Comparison of ENCODE assay signal across 9 cellular contexts in the genomic region with DNA sequence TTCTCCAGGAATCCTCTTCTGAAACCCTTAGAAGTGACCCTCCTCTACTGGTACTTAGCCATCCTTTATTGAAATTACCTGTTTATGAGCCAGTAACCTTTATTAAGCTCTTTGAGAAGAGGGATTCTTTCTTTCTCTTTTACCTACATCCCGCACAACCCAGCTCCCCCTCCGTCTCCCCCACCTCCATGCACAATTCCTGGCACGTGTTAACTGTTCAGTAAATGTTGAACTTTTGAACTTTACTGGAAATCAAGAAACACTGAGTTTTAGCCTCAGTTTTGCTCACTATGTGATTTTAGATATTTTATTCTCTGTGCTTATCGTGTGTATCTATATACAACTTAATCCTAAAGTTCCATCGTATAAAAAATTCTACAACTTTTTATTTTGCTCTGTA. TPM values are rescaled to one million over a fixed set of nuclear protein-coding genes. Genes with fewer than 3 reads are reported as not detected.
DNase-seq lines count a peak whose midpoint lies in the region; ATAC-seq and TF ChIP-seq lines count a peak whose summit lies in the region.
"Had no signal": no experiment of that assay in that cellular context is flagged by ENCODE, and none has a peak within 500 bp of the region (broad histone marks: within the 10 kb centered on the region; RNA-seq: fewer than 3 reads in every experiment).

No MANE protein-coding gene starts in this region.

- H3K4me3 Mint-ChIP-seq in activated CD4-positive, alpha-beta T cell treated with anti-CD3 and anti-CD28 coated beads, Interleukin-2, amount 10 ng/mL, durations not matched to agents 24 days and 14 days: peak overlapping the region; percentile 95
- H3K4me3 Mint-ChIP-seq in activated CD8-positive, alpha-beta T cell treated with anti-CD3 and anti-CD28 coated beads for 36 hours: peak overlapping the region; percentile 89

- H3K27ac ChIP-seq in iPS-20b (ENCODE audit: low read length) (no peak overlapping the region), thoracic aorta (peak overlapping the region in 1 of 2 donors; percentile 0)

- H3K27ac Mint-ChIP-seq in activated CD4-positive, alpha-beta T cell treated with anti-CD3 and anti-CD28 coated beads, Interleukin-2, amount 10 ng/mL, durations not matched to agents 24 days and 14 days: peak overlapping the region; percentile 64
- peak overlapping the region; percentile 100 for H3K27ac Mint-ChIP-seq in activated CD8-positive, alpha-beta T cell treated with anti-CD3 and anti-CD28 coated beads for 36 hours

- H3K4me3 ChIP-seq in iPS-20b (ENCODE audit: low read length) (peak overlapping the region; percentile 80), thoracic aorta (peak overlapping the region; percentile 82)

- ATAC-seq in activated CD8-positive, alpha-beta T cell treated with anti-CD3 and anti-CD28 coated beads for 36 hours: no peak
- ATAC-seq in thoracic aorta (ENCODE audit: insufficient number of reproducible peaks, low FRiP score, low read depth): no peak

- no peak for TF ChIP-seq CTCF in activated CD8-positive, alpha-beta T cell treated with anti-CD3 and anti-CD28 coated beads for 36 hours (IDR thresholded peaks at IDR 0.05)
- no peak for TF ChIP-seq CTCF in thoracic aorta (IDR thresholded peaks at IDR 0.05)

- CTCF ChIA-PET in activated CD8-positive, alpha-beta T cell treated with anti-CD3 and anti-CD28 coated beads for 36 hours (lab: Charles Lee): interaction anchor here (1.4 kb wide), 1 partner anchor 98 kb away, joined by 5 read pairs; no protein-coding TSS in a partner anchor

- POLR2A ChIA-PET in activated CD8-positive, alpha-beta T cell treated with anti-CD3 and anti-CD28 coated beads for 36 hours (lab: Charles Lee): no interaction called here

- peak overlapping the region; percentile 35; the same call in 1 of the 2 replicates for H3K9ac ChIP-seq in iPS-20b (ENCODE audit: low read depth, low read length)

- H3K27me3 Mint-ChIP-seq in activated CD4-positive, alpha-beta T cell treated with anti-CD3 and anti-CD28 coated beads, Interleukin-2, amount 10 ng/mL, durations not matched to agents 24 days and 14 days: no peaks in the 10 kb centered on the region
- H3K27me3 Mint-ChIP-seq in activated CD8-positive, alpha-beta T cell treated with anti-CD3 and anti-CD28 coated beads for 36 hours: no peaks in the 10 kb centered on the region

- H3K4me1 ChIP-seq in iPS-20b (ENCODE audit: insufficient read depth, low read length) (peaks cover 4% of the 10 kb centered on the region; the same call in 1 of the 2 replicates), thoracic aorta (ENCODE audit: control insufficient read depth in 1 of 2, low read depth in 2 of 2) (peaks cover 23 to 33% of the 10 kb centered on the region in 2 donors)

- peaks cover 45% of the 10 kb centered on the region for H3K4me1 Mint-ChIP-seq in activated CD4-positive, alpha-beta T cell treated with anti-CD3 and anti-CD28 coated beads, Interleukin-2, amount 10 ng/mL, durations not matched to agents 24 days and 14 days
- H3K4me1 Mint-ChIP-seq in activated CD8-positive, alpha-beta T cell treated with anti-CD3 and anti-CD28 coated beads for 36 hours (ENCODE audit: low read depth): peaks cover 45% of the 10 kb centered on the region

- no peak for DNase-seq in activated CD4-positive, alpha-beta T cell treated with anti-CD3 and anti-CD28 coated beads, Interleukin-2, amount 10 ng/mL, durations not matched to agents 24 days and 14 days
- no peak for DNase-seq in activated CD4-positive, alpha-beta T cell treated with anti-CD3 and anti-CD28 coated beads, Interleukin-2, amount 50 U/mL, for 48 hours
- no peak for DNase-seq in activated CD8-positive, alpha-beta T cell treated with anti-CD3 and anti-CD28 coated beads for 36 hours
- DNase-seq in thoracic aorta (ENCODE audit: low spot score) (no peak), NCI-H2171 treated with DMSO at 0.1 percent for 48 hours (lab: John Stamatoyannopoulos, UW) (no peak), dedifferentiated amniotic fluid mesenchymal stem cell (ENCODE audit: extremely low spot score) (no peak), KG1 (lab: John Stamatoyannopoulos, UW) (no peak)
- DNase-seq: NCI-H1092 had no signal

- 0 out of 2 replicates have a peak, but pooled peaks cover 10% of the 10 kb centered on the region for H3K36me3 ChIP-seq in iPS-20b (ENCODE audit: insufficient read depth, low read depth, low read length)
- no peaks in the 10 kb centered on the region for H3K36me3 ChIP-seq in thoracic aorta

- H3K27me3 ChIP-seq in iPS-20b (ENCODE audit: insufficient read depth, low read length): no peaks in the 10 kb centered on the region
- H3K27me3 ChIP-seq in thoracic aorta (replicated peaks; ENCODE audit: insufficient read depth): no peaks in the 10 kb centered on the region

- peaks cover 31% of the 10 kb centered on the region for H3K36me3 Mint-ChIP-seq in activated CD4-positive, alpha-beta T cell treated with anti-CD3 and anti-CD28 coated beads, Interleukin-2, amount 10 ng/mL, durations not matched to agents 24 days and 14 days (ENCODE audit: low read depth)
- peaks cover 30% of the 10 kb centered on the region for H3K36me3 Mint-ChIP-seq in activated CD8-positive, alpha-beta T cell treated with anti-CD3 and anti-CD28 coated beads for 36 hours (ENCODE audit: low read depth)

- H3K9me3 Mint-ChIP-seq in activated CD4-positive, alpha-beta T cell treated with anti-CD3 and anti-CD28 coated beads, Interleukin-2, amount 10 ng/mL, durations not matched to agents 24 days and 14 days: no peaks in the 10 kb centered on the region
- H3K9me3 Mint-ChIP-seq in activated CD8-positive, alpha-beta T cell treated with anti-CD3 and anti-CD28 coated beads for 36 hours: no peaks in the 10 kb centered on the region

- H3K9me3 ChIP-seq in iPS-20b (ENCODE audit: insufficient read depth, low read depth, low read length) (no peaks in the 10 kb centered on the region), thoracic aorta (no peaks in the 10 kb centered on the region)

- intact Hi-C loops in activated CD4-positive, alpha-beta T cell treated with anti-CD3 and anti-CD28 coated beads, Interleukin-2, amount 10 ng/mL, durations not matched to agents 24 days and 14 days (cut with micrococcal nuclease): no loop called here
- intact Hi-C loops in activated CD8-positive, alpha-beta T cell treated with anti-CD3 and anti-CD28 coated beads for 36 hours (cut with micrococcal nuclease): no loop called here

RNA-seq across cellular contexts. Expression of a gene that starts 1.8 kb away (rescaled TPM):
- total RNA-seq in activated CD4-positive, alpha-beta T cell treated with anti-CD3 and anti-CD28 coated beads, Interleukin-2, amount 10 ng/mL, durations not matched to agents 24 days and 14 days: 43.1 and 44.7 TPM in 2 replicates
- total RNA-seq in activated CD8-positive, alpha-beta T cell treated with anti-CD3 and anti-CD28 coated beads for 36 hours: 10 to 100 TPM; 29.2 to 31.6 TPM
- total RNA-seq in thoracic aorta: 10 to 100 TPM; 45.2 to 93.3 TPM

RNA-seq across cellular contexts. Expression of a gene that starts 2.1 kb away (rescaled TPM):
- 16.4 and 17.9 TPM in 2 replicates for total RNA-seq in activated CD4-positive, alpha-beta T cell treated with anti-CD3 and anti-CD28 coated beads, Interleukin-2, amount 10 ng/mL, durations not matched to agents 24 days and 14 days
- total RNA-seq in activated CD8-positive, alpha-beta T cell treated with anti-CD3 and anti-CD28 coated beads for 36 hours: 10 to 100 TPM; 21.8 to 24.6 TPM
- total RNA-seq in thoracic aorta: 1 to 10 TPM; 1.9 to 4.0 TPM
